Comparison of ENCODE assay signal across 19 cellular contexts in the genomic region with DNA sequence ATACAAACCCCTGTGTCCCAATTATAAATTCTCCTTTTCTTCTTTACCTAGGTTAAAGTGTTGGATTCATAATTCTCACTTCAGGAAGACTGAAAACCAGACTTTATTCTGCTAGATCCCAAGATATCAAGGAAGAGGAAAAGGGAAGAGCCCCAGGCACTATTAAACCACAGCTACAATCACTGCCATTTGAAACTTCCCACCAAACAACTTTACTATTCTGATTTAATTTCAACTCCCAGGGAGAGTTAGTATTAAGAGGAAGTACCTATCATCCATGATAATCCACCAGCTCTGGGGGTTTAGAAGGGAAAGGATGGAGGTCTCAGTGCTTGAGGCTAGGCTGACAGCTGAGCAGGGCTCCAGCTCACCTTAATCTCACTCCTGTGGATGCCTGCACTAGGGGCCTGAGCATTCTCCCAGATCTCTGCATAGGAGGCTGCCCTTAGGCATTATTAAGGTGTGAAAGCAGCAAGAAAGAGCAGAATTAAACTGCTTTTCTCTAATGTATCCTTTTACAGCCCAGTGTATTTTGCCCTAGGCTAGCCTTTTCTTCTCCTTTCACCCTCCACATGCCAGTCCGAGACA. TPM values are rescaled to one million over a fixed set of nuclear protein-coding genes. Genes with fewer than 3 reads are reported as not detected.
DNase-seq lines count a peak whose midpoint lies in the region; TF ChIP-seq lines count a peak whose summit lies in the region.
"Had no signal": no experiment of that assay in that cellular context is flagged by ENCODE, and none has a peak within 500 bp of the region (broad histone marks: within the 10 kb centered on the region; RNA-seq: fewer than 3 reads in every experiment).

No MANE protein-coding gene starts in this region.

- peaks cover 0 to 20% (median 16%) of the 10 kb centered on the region in 3 experiments; a peak in 5 of 7 replicates for H3K36me3 Mint-ChIP-seq in H9 (ENCODE audit: insufficient read depth in 1 of 3, low read depth in 3 of 3)

- H3K79me2 ChIP-seq in parathyroid adenoma (no peaks in the 10 kb centered on the region), H9 (ENCODE audit: insufficient read depth, low read length) (no peaks in the 10 kb centered on the region)

- no peaks in the 10 kb centered on the region for H3K27me3 Mint-ChIP-seq in H9 (ENCODE audit: low read depth)

- H3K9me3 ChIP-seq in SK-N-MC (ENCODE audit: low read depth, low read length) (no peaks in the 10 kb centered on the region), parathyroid adenoma (ENCODE audit: control insufficient read depth, low read length) (no peaks in the 10 kb centered on the region), H9 (ENCODE audit: control insufficient read depth, low read depth, low read length) (no peaks in the 10 kb centered on the region)
- H3K9me3 ChIP-seq: BE2C, HAP-1, SJSA1 had no signal

- no peak overlapping the region for H3T11ph ChIP-seq in H9 (ENCODE audit: low read length)

- no peak overlapping the region for H2AK5ac ChIP-seq in H9 (ENCODE audit: insufficient read length, low read length)

- H2AFZ ChIP-seq in parathyroid adenoma, result peak overlapping the region; percentile 17
- no peak overlapping the region for H2AFZ ChIP-seq in H9 (ENCODE audit: low read length)

- no peak overlapping the region for H2BK15ac ChIP-seq in H9 (ENCODE audit: low read depth, low read length)

- no peak overlapping the region for H3K4me2 ChIP-seq in parathyroid adenoma (ENCODE audit: low read length)
- no peak overlapping the region for H3K4me2 ChIP-seq in H9 (ENCODE audit: insufficient read depth, insufficient read length, low read length)

- H3K27me3 ChIP-seq in parathyroid adenoma (ENCODE audit: control insufficient read depth, insufficient read depth, low read length), result no peaks in the 10 kb centered on the region
- no peaks in the 10 kb centered on the region for H3K27me3 ChIP-seq in H9 (ENCODE audit: insufficient read depth, low read length)
- H3K27me3 ChIP-seq: BE2C, MG63, SJSA1 had no signal

- no peaks in the 10 kb centered on the region for H3K79me1 ChIP-seq in H9 (ENCODE audit: insufficient read depth, low read depth, low read length, poor library complexity, severe bottlenecking)

- no peaks in the 10 kb centered on the region for H3K4me1 ChIP-seq in parathyroid adenoma
- H3K4me1 ChIP-seq in H9 (ENCODE audit: insufficient read depth, low read length), result peaks cover 7% of the 10 kb centered on the region; the same call in 1 of the 2 replicates

- H3K4me3 ChIP-seq in SK-N-MC, result no peak overlapping the region
- no peak overlapping the region for H3K4me3 ChIP-seq in parathyroid adenoma (ENCODE audit: low read depth, low read length)
- H3K4me3 ChIP-seq: GM12878, HAP-1, MG63, SJSA1 had no signal

- DNase-seq in KBM-7 (peak; percentile 5), SK-N-MC (ENCODE audit: low read depth, low spot score) (peak; percentile 82), iPS-NIHi7 (ENCODE audit: extremely low spot score) (peak; percentile 39), H9 (no peak), DMS153 (lab: John Stamatoyannopoulos, UW) (no peak)
- DNase-seq in activated CD4-positive, CD25-positive, alpha-beta regulatory T cell (lab: John Stamatoyannopoulos, UW), result no peak
- DNase-seq: BE2C, DMS79 treated with DMSO at 0.1 percent for 48 hours, Kasumi-1, MG63, NCI-H1417 treated with DMSO at 0.1 percent for 48 hours, NCI-H1930 had no signal

- TF ChIP-seq CTCF in parathyroid adenoma (IDR thresholded peaks at IDR 0.05), result no peak
- no peak for TF ChIP-seq CTCF in H9 (conservative IDR thresholded peaks at IDR 0.05)

- no peak overlapping the region for H2BK5ac ChIP-seq in H9 (ENCODE audit: insufficient read length, low read length)

- in situ Hi-C loops in KBM-7 (cut with MboI; ENCODE audit: low pct_unique_long_range_greater_than_20kb, low sequenced_read_pairs), result no loop called here

- H3K4ac ChIP-seq in H9 (ENCODE audit: low read depth, low read length), result no peak overlapping the region

- WGBS in H9 (ENCODE audit: extremely low coverage, insufficient read length, low lambda C conversion rate), result no CpG with 5 or more reads among the region's 1 CpG

- no peak overlapping the region for H2BK12ac ChIP-seq in H9 (ENCODE audit: insufficient read length, low read depth, low read length)

- no peak overlapping the region for H3K27ac Mint-ChIP-seq in H9

- H3K4me3 Mint-ChIP-seq in H9, result no peak overlapping the region

- no peak overlapping the region for H4K91ac ChIP-seq in H9 (ENCODE audit: insufficient read length, low read depth, low read length)

- no peak overlapping the region for H2BK120ac ChIP-seq in H9 (ENCODE audit: low read depth, low read length, poor library complexity, severe bottlenecking)

- no peak overlapping the region for H2BK20ac ChIP-seq in H9 (ENCODE audit: low read depth, low read length, poor library complexity, severe bottlenecking)

- no peaks in the 10 kb centered on the region for H3K36me3 ChIP-seq in SK-N-MC (ENCODE audit: insufficient read depth, low read length)
- H3K36me3 ChIP-seq in parathyroid adenoma (ENCODE audit: control insufficient read depth, insufficient read depth, low read length), result no peaks in the 10 kb centered on the region
- H3K36me3 ChIP-seq: BE2C, HAP-1, MG63, SJSA1 had no signal

- H3K56ac ChIP-seq in H9 (ENCODE audit: insufficient read length, low read depth, low read length), result no peak overlapping the region

- H3K23ac ChIP-seq in H9 (ENCODE audit: insufficient read length, low read depth, low read length), result no peak overlapping the region

- H3K4me1 Mint-ChIP-seq in H9, result peaks cover 39 to 50% of the 10 kb centered on the region in 2 experiments

- no peak overlapping the region for H3K14ac ChIP-seq in H9 (ENCODE audit: insufficient read depth, low read length)

- no peak overlapping the region for H3K9ac ChIP-seq in SK-N-MC (ENCODE audit: insufficient read length)
- H3K9ac ChIP-seq in parathyroid adenoma, result no peak overlapping the region
- H3K9ac ChIP-seq in H9 (ENCODE audit: extremely low read depth, insufficient read length, low read length), result no peak overlapping the region

- H3K9me3 Mint-ChIP-seq in H9, result peaks cover 11 to 17% of the 10 kb centered on the region in 2 experiments; a peak in 4 of 5 replicates

- H4K5ac ChIP-seq in H9 (ENCODE audit: insufficient read length, low read depth, low read length), result no peak overlapping the region

- no peak overlapping the region for H4K8ac ChIP-seq in H9 (replicated peaks; ENCODE audit: insufficient read length, low read depth, low read length)

- no peaks in the 10 kb centered on the region for H3K23me2 ChIP-seq in H9 (ENCODE audit: insufficient read length, low read depth, low read length, poor library complexity, severe bottlenecking)

- no peak overlapping the region for H3K18ac ChIP-seq in H9 (ENCODE audit: insufficient read length, low read depth, low read length)

- no peaks in the 10 kb centered on the region for H4K20me1 ChIP-seq in H9 (ENCODE audit: control insufficient read depth, insufficient read depth, insufficient read length)

- H3K27ac ChIP-seq in SK-N-MC, result no peak overlapping the region
- H3K27ac ChIP-seq in parathyroid adenoma, result no peak overlapping the region
- no peak overlapping the region for H3K27ac ChIP-seq in H9 (ENCODE audit: insufficient read length, low read depth, low read length)
- H3K27ac ChIP-seq: SJSA1 had no signal

RNA-seq across cellular contexts. Expression of a gene that starts 52.9 kb away (rescaled TPM):
- total RNA-seq in H9 (2021), result not detected in 2 replicates
- total RNA-seq: A673, GM12878, NCI-H460, Right ventricle myocardium inferior, SJSA1 had no signal

Comparison
In these comparisons a context has a peak if more than half of its experiments do, and no peak if none do; other contexts are left out.
1. DNase-seq: peak in KBM-7 (single experiment), SK-N-MC (single experiment) and iPS-NIHi7 (single experiment); none in H9 (single experiment), DMS153 (single experiment) and activated CD4-positive, CD25-positive, alpha-beta regulatory T cell (0 of 4).